In the genomic region with DNA sequence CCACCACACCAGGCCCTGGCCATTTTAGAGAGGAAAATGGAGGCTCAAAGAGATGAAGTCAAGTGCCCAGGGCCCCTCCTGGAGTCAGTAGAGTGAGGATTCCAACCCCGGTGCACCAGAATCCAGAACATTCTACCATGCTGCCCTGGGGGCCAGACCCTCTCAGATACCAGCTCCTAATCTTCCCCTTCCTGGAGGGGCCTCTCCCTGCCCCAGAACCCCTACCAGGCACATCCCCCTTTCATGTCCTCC, we compare ENCODE assay signal across 1 cellular context.
TF ChIP-seq lines count a peak whose summit lies in the region.

No MANE protein-coding gene starts in this region.

TF ChIP-seq in H1, 55 proteins besides CTCF, POLR2A, EP300 and RAD21:
- TF ChIP-seq GABPA (IDR thresholded peaks at IDR 0.05; ENCODE audit: borderline replicate concordance, insufficient read depth, low read length) (no peak), TCF12 (IDR thresholded peaks at IDR 0.05; ENCODE audit: low read depth, low read length) (no peak), TAF7 (optimal IDR thresholded peaks at IDR 0.05; ENCODE audit: borderline replicate concordance, low read depth, low read length) (no peak), CBX8 (IDR thresholded peaks at IDR 0.05; ENCODE audit: borderline replicate concordance, low read depth, low read length) (no peak), HDAC2 (IDR thresholded peaks at IDR 0.05; ENCODE audit: borderline replicate concordance in 1 of 2, low read depth in 2 of 2, low read length in 2 of 2) (no peak), TBP (IDR thresholded peaks at IDR 0.05; ENCODE audit: low read depth, low read length) (no peak), CBX5 (IDR thresholded peaks at IDR 0.05; ENCODE audit: low read depth, low read length) (no peak), JUND (IDR thresholded peaks at IDR 0.05; ENCODE audit: low read length) (no peak), CHD2 (IDR thresholded peaks at IDR 0.05; ENCODE audit: low read length) (no peak), TEAD4 (IDR thresholded peaks at IDR 0.05; ENCODE audit: low read depth, low read length) (no peak)
- TF ChIP-seq, protein P1, sequence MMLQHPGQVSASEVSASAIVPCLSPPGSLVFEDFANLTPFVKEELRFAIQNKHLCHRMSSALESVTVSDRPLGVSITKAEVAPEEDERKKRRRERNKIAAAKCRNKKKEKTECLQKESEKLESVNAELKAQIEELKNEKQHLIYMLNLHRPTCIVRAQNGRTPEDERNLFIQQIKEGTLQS (IDR thresholded peaks at IDR 0.05; ENCODE audit: insufficient read depth, low read depth, low read length), result no peak
